26 cellular contexts compared by ENCODE assay signal in the genomic region with DNA sequence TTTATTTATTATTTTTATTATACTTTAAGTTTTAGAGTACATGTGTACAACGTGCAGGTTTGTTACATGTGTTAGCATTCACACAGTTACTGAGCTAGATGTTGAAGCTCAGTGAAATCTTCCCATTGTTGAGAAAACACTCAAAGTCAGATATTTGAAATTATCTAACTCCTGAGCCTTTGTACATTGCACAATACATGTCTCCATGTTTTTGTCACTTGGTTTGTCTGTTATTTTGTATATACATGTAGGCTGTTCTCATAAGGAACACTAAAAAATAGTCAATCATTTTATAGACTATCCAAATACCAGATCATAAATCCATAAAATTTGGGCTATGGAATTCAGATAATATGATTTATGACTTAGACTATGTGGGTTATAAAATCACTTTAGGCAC.
"Had no signal": no experiment of that assay in that cellular context is flagged by ENCODE, and none has a peak within 500 bp of the region (broad histone marks: within the 10 kb centered on the region; RNA-seq: fewer than 3 reads in every experiment).

No MANE protein-coding gene starts in this region.

- H3K36me3 ChIP-seq: colonic mucosa, esophagus muscularis mucosa, esophagus squamous epithelium, gastrocnemius medialis, gastroesophageal sphincter, heart left ventricle, heart right ventricle had no signal

- H3K27me3 Mint-ChIP-seq: dendritic cell treated with granulocyte-macrophage colony-stimulating factor and Interleukin-4, amounts not matched to agents 40 ng/mL and 50 ng/mL, for 4 days; effector memory CD8-positive, alpha-beta T cell had no signal

- FAIRE-seq: endothelial cell of umbilical vein had no signal

- H3K9me3 ChIP-seq: colonic mucosa, esophagus muscularis mucosa, esophagus squamous epithelium, gastrocnemius medialis, gastroesophageal sphincter, heart right ventricle had no signal

- DNase-seq: colonic mucosa; cortex of kidney; dermis blood vessel endothelial cell; dorsolateral prefrontal cortex; effector CD4-positive, alpha-beta T cell; effector CD8-positive, alpha-beta T cell; effector memory CD4-positive, alpha-beta T cell; effector memory CD8-positive, alpha-beta T cell; endodermal cell; erythroblast; esophagus squamous epithelium; foreskin fibroblast; foreskin keratinocyte; foreskin melanocyte; gastrocnemius medialis; glutamatergic neuron; head of caudate nucleus; heart left ventricle; heart right ventricle had no signal

- H3K9me3 Mint-ChIP-seq: endodermal cell had no signal

- H3K4me3 Mint-ChIP-seq: dendritic cell treated with granulocyte-macrophage colony-stimulating factor and Interleukin-4, amounts not matched to agents 40 ng/mL and 50 ng/mL, for 4 days; effector memory CD8-positive, alpha-beta T cell; endodermal cell had no signal

- H3K4me3 ChIP-seq: colonic mucosa, coronary artery, dorsolateral prefrontal cortex, esophagus muscularis mucosa, esophagus squamous epithelium, gastrocnemius medialis, gastroesophageal sphincter, heart left ventricle, heart right ventricle had no signal

- ATAC-seq: effector memory CD8-positive, alpha-beta T cell; esophagus mucosa; foreskin keratinocyte; gastrocnemius medialis; gastroesophageal sphincter; heart left ventricle; heart right ventricle had no signal

- H3K27ac Mint-ChIP-seq: dendritic cell treated with granulocyte-macrophage colony-stimulating factor and Interleukin-4, amounts not matched to agents 40 ng/mL and 50 ng/mL, for 4 days; effector memory CD8-positive, alpha-beta T cell; endodermal cell had no signal

- H3K27ac ChIP-seq: colonic mucosa, coronary artery, dorsolateral prefrontal cortex, epithelial cell of prostate, esophagus muscularis mucosa, esophagus squamous epithelium, foreskin keratinocyte, gastrocnemius medialis, gastroesophageal sphincter, heart left ventricle, heart right ventricle had no signal

- H3K4me1 ChIP-seq: colonic mucosa, esophagus muscularis mucosa, esophagus squamous epithelium, foreskin keratinocyte, gastrocnemius medialis, gastroesophageal sphincter, heart left ventricle, heart right ventricle had no signal

- H3K27me3 ChIP-seq: colonic mucosa, dorsolateral prefrontal cortex, esophagus muscularis mucosa, esophagus squamous epithelium, foreskin keratinocyte, gastrocnemius medialis, gastroesophageal sphincter, heart left ventricle, heart right ventricle had no signal
